8 cellular contexts compared by ENCODE assay signal in the genomic region with DNA sequence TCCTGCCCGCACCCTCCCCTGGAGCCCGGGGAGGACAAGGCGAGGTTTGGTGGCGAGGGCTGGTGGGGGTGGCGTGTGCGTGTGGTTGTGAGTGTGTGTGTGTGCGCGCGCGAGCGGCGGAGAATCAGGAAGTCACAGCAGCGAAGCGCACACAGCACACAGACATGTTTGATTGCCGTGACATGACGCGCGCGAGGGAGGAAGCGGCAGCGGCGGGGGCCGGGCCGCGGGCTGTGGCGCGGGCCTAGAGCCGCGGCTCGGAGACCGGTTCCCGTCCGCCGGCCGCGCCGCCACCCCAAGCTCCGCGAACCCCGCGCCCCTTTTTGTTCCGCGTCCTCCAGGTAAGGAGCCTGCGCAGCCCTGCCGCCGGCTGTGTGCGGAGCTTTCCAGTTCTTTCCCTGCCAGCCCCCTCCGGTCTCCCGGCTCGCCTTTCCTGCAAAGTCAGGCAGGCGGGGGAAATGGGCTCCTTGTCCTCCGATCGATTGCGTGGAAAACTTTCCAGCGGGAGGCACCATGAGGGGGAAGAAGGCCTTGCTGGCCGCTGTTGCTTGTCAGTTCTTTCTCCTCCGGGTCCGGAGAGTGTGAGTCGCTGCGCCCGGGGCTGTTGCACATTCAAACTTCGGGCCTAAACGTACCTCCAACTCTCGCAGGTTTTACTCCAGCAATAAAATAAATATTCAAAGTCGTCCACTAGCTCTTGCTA. TPM values are rescaled to one million over a fixed set of nuclear protein-coding genes. Genes with fewer than 3 reads are reported as not detected.
DNase-seq lines count a peak whose midpoint lies in the region; ATAC-seq lines count a peak whose summit lies in the region.

No MANE protein-coding gene starts in this region.

- peak overlapping the region; percentile 73 for H2BK120ac ChIP-seq in mesenchymal stem cell (ENCODE audit: low read depth, low read length)

- H3K4me1 ChIP-seq in mesenchymal stem cell (ENCODE audit: control insufficient read depth, insufficient read depth, low read depth, low read length): no peaks in the 10 kb centered on the region

- peak overlapping the region; percentile 69 for H2BK15ac ChIP-seq in mesenchymal stem cell (ENCODE audit: low read depth, poor library complexity, severe bottlenecking)

- H4K91ac ChIP-seq in mesenchymal stem cell (ENCODE audit: low read length): peak overlapping the region; percentile 90

- DNase-seq in NCI-H748 (lab: John Stamatoyannopoulos, UW; ENCODE audit: unreplicated experiment) (peak; percentile 76), NCI-H748 treated with DMSO at 0.1 percent for 48 hours (lab: John Stamatoyannopoulos, UW) (no peak), NCI-H774 (lab: John Stamatoyannopoulos, UW) (peak; percentile 58), mesenchymal stem cell (peak; percentile 89)
- DNase-seq in activated CD8-positive, alpha-beta memory T cell treated with anti-CD3 and anti-CD28 coated beads, Interleukin-2, amount 10 ng/mL, durations not matched to agents 7 days and 5 days: peak; percentile 83
- DNase-seq in effector memory CD8-positive, alpha-beta T cell: peak; percentile 77 to 82 (median 82)
- DNase-seq in stimulated activated CD8-positive, alpha-beta memory T cell treated with anti-CD3 and anti-CD28 coated beads, Interleukin-12 subunit alpha, Interleukin-12 subunit beta, amount 100 ng/mL, for 24 hours (ENCODE audit: extremely low read depth): peak; percentile 51

- H2BK12ac ChIP-seq in mesenchymal stem cell (ENCODE audit: low read length in 2 of 2): peak overlapping the region; percentile 54 to 95

- H3K18ac ChIP-seq in mesenchymal stem cell (ENCODE audit: low read depth in 1 of 2, low read length in 2 of 2): peak overlapping the region; percentile 92 to 98

- peak overlapping the region; percentile 91 for H4K8ac ChIP-seq in mesenchymal stem cell (ENCODE audit: low read length)

- peak overlapping the region; percentile 97 for H3K4me2 ChIP-seq in mesenchymal stem cell (ENCODE audit: low read length, poor library complexity, severe bottlenecking)

- H3K4me1 Mint-ChIP-seq in activated CD8-positive, alpha-beta memory T cell treated with anti-CD3 and anti-CD28 coated beads, Interleukin-2, amount 10 ng/mL, durations not matched to agents 7 days and 5 days: peaks cover 51% of the 10 kb centered on the region
- H3K4me1 Mint-ChIP-seq in effector memory CD8-positive, alpha-beta T cell (ENCODE audit: low read depth in 2 of 2): peaks cover 27 to 45% of the 10 kb centered on the region in 2 donors

- H3K9ac ChIP-seq in mesenchymal stem cell (ENCODE audit: low read length): peak overlapping the region; percentile 94

- no peaks in the 10 kb centered on the region for H3K9me3 Mint-ChIP-seq in activated CD8-positive, alpha-beta memory T cell treated with anti-CD3 and anti-CD28 coated beads, Interleukin-2, amount 10 ng/mL, durations not matched to agents 7 days and 5 days (ENCODE audit: low read depth)
- H3K9me3 Mint-ChIP-seq in effector memory CD8-positive, alpha-beta T cell: no peaks in the 10 kb centered on the region

- peaks cover 10% of the 10 kb centered on the region for H3K36me3 Mint-ChIP-seq in activated CD8-positive, alpha-beta memory T cell treated with anti-CD3 and anti-CD28 coated beads, Interleukin-2, amount 10 ng/mL, durations not matched to agents 7 days and 5 days
- H3K36me3 Mint-ChIP-seq in effector memory CD8-positive, alpha-beta T cell (ENCODE audit: insufficient read depth): peaks cover 51% of the 10 kb centered on the region

- peak overlapping the region; percentile 65 for H2AFZ ChIP-seq in mesenchymal stem cell (ENCODE audit: low read depth, low read length)

- H3K27ac Mint-ChIP-seq in activated CD8-positive, alpha-beta memory T cell treated with anti-CD3 and anti-CD28 coated beads, Interleukin-2, amount 10 ng/mL, durations not matched to agents 7 days and 5 days: peak overlapping the region; percentile 99
- peak overlapping the region; percentile 92 to 98 for H3K27ac Mint-ChIP-seq in effector memory CD8-positive, alpha-beta T cell

- H3K9me3 ChIP-seq in mesenchymal stem cell (ENCODE audit: control insufficient read depth, low read length): no peaks in the 10 kb centered on the region

- H3K27ac ChIP-seq in mesenchymal stem cell (ENCODE audit: low read length, poor library complexity, severe bottlenecking): peak overlapping the region; percentile 87

- no peak overlapping the region for H2AK5ac ChIP-seq in mesenchymal stem cell (ENCODE audit: low read length, severe bottlenecking)

- no peaks in the 10 kb centered on the region for H3K36me3 ChIP-seq in mesenchymal stem cell (ENCODE audit: control insufficient read depth in 1 of 2, insufficient read depth in 2 of 2, low read depth in 1 of 2, low read length in 2 of 2)

- peak overlapping the region in 1 of 2 experiments; percentile 98 for H3K23ac ChIP-seq in mesenchymal stem cell (ENCODE audit: low read length in 2 of 2)

- H3K27me3 ChIP-seq in mesenchymal stem cell (ENCODE audit: control insufficient read depth in 1 of 2, insufficient read depth in 1 of 2, low read length in 2 of 2): no peaks in the 10 kb centered on the region

- peak overlapping the region in 1 of 2 experiments; percentile 99 for H3K14ac ChIP-seq in mesenchymal stem cell (ENCODE audit: low read length in 2 of 2)

- peak; percentile 24 for ATAC-seq in HG02938 (IDR thresholded peaks at IDR 0.05; ENCODE audit: unreplicated experiment)
- ATAC-seq in activated CD8-positive, alpha-beta memory T cell treated with anti-CD3 and anti-CD28 coated beads, Interleukin-2, amount 10 ng/mL, durations not matched to agents 7 days and 5 days: peak; percentile 28
- peak; percentile 57 for ATAC-seq in effector memory CD8-positive, alpha-beta T cell (replicated peaks)

- H3K4ac ChIP-seq in mesenchymal stem cell (ENCODE audit: low read depth in 1 of 2, low read length in 2 of 2): peak overlapping the region; percentile 13 to 64

- peak overlapping the region; percentile 15 for H2BK5ac ChIP-seq in mesenchymal stem cell (ENCODE audit: low read depth, low read length, poor library complexity, severe bottlenecking)

- peaks cover 6% of the 10 kb centered on the region for H3K79me1 ChIP-seq in mesenchymal stem cell (replicated peaks; ENCODE audit: low read length, poor library complexity, severe bottlenecking)

- H3K4me3 Mint-ChIP-seq in activated CD8-positive, alpha-beta memory T cell treated with anti-CD3 and anti-CD28 coated beads, Interleukin-2, amount 10 ng/mL, durations not matched to agents 7 days and 5 days: peak overlapping the region; percentile 97
- peak overlapping the region; percentile 100 for H3K4me3 Mint-ChIP-seq in effector memory CD8-positive, alpha-beta T cell

- H3K4me3 ChIP-seq in mesenchymal stem cell (ENCODE audit: insufficient read depth in 1 of 2, low read depth in 1 of 2, low read length in 2 of 2): peak overlapping the region; percentile 96 to 98

- CTCF ChIA-PET in activated CD8-positive, alpha-beta memory T cell treated with anti-CD3 and anti-CD28 coated beads, Interleukin-2, amount 10 ng/mL, durations not matched to agents 7 days and 5 days (lab: Charles Lee): interaction anchor here (0.9 to 2.2 kb wide), 5 partner anchors 9 to 45 kb away, joined by 3 to 8 read pairs (median 4); no protein-coding TSS in a partner anchor

- H3K27me3 Mint-ChIP-seq in activated CD8-positive, alpha-beta memory T cell treated with anti-CD3 and anti-CD28 coated beads, Interleukin-2, amount 10 ng/mL, durations not matched to agents 7 days and 5 days: peaks cover 3% of the 10 kb centered on the region
- H3K27me3 Mint-ChIP-seq in effector memory CD8-positive, alpha-beta T cell: no peaks in the 10 kb centered on the region

- WGBS in mesenchymal stem cell: 0% methylated on average over 53 of the region's 65 CpGs

RNA-seq across cellular contexts. Expression of gene SMARCA2, which starts 2.5 kb away (rescaled TPM):
- total RNA-seq in activated CD8-positive, alpha-beta memory T cell treated with anti-CD3 and anti-CD28 coated beads, Interleukin-2, amount 10 ng/mL, durations not matched to agents 7 days and 5 days: 100 to 1,000 TPM; 168 to 188 TPM
- 24.3 TPM for polyA plus RNA-seq in mesenchymal stem cell (2013, experiment 1 of 2)
- 23.4 TPM for polyA plus RNA-seq in mesenchymal stem cell (2013, experiment 2 of 2)
